Comparison of ENCODE assay signal across 9 cellular contexts in the genomic region with DNA sequence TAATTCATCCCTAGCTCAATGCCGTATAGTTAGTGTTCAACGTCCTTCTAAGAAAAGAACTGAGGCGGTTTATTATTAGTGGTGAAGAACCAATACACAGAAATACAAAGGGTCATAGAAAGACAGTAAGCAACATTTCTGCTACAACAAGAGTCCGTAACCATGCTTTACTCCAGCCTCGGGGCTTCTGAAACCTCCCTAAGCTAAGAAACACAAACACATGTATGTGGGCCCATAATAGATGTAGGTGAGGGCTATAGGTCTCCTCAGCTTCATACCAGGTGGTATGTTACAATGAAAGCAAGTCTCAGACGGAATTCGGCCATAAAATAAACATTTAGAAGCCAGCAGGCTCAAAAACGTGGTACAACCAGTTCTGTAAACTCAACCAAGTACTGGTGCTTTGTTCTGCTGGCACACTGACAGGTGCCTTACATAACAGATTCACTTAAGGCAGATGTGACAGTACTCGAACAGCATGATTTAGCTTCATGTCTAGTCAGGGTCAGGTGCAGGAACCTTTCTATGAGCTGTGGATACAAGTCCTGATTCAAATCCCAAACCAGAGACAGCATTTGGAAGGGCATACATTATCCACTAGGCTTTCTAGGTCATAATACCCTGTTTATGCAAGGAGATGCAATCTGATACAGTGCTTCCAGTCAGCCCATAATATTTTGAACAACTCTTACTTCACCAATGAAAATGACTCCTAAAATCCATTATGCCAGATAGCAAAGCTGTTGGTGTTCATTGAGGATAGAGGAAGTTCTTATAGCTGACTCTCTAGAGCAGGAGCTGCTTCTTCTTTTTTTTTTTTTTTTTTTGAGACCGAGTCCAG.
A peak's percentile ranks its signal among the peaks of the same experiment; 100 is the strongest.
DNase-seq lines count a peak whose midpoint lies in the region; ATAC-seq, FAIRE-seq and TF ChIP-seq lines count a peak whose summit lies in the region.
"Had no signal": no experiment of that assay in that cellular context is flagged by ENCODE, and none has a peak within 500 bp of the region (broad histone marks: within the 10 kb centered on the region; RNA-seq: fewer than 3 reads in every experiment).

No MANE protein-coding gene starts in this region.

- no peaks in the 10 kb centered on the region for H3K27me3 ChIP-seq in dorsolateral prefrontal cortex
- H3K27me3 ChIP-seq in neutrophil, result no peaks in the 10 kb centered on the region

- intact Hi-C loops in Calu3 (cut with micrococcal nuclease; ENCODE audit: unreplicated experiment), result no loop called here
- intact Hi-C loops in dorsolateral prefrontal cortex (cut with DNase I), result no loop called here

- H3K27me3 Mint-ChIP-seq in Calu3 (ENCODE audit: unreplicated experiment), result no peaks in the 10 kb centered on the region

- DNase-seq in Calu3 (no peak), NCI-H69 (lab: John Stamatoyannopoulos, UW) (peak; percentile 4), dorsolateral prefrontal cortex (peak in 1 of 10 donors; percentile 37), kidney glomerular epithelial cell (lab: John Stamatoyannopoulos, UW) (no peak), foreskin melanocyte (no peak), D721Med (ENCODE audit: insufficient read length, low spot score) (no peak)

- no peak for FAIRE-seq in D721Med (lab: Jason Lieb, UNC)

- H3K27ac ChIP-seq in dorsolateral prefrontal cortex (peak overlapping the region in 43 of 59 donors; percentile 1 to 78 (median 47)), neutrophil (peak overlapping the region; percentile 90)

- peaks cover 54 to 86% of the 10 kb centered on the region in 2 experiments for H3K4me1 ChIP-seq in neutrophil (ENCODE audit: control insufficient read depth in 1 of 2, insufficient read depth in 1 of 2, low read depth in 1 of 2, low read length in 1 of 2)

- H3K27ac Mint-ChIP-seq in Calu3 (ENCODE audit: unreplicated experiment), result peak overlapping the region; percentile 52
- H3K27ac Mint-ChIP-seq: T-helper 1 cell treated with Interleukin-12 subunit alpha and Interleukin-12 subunit beta and Interleukin-4 antibody, amounts not matched to agents 30 μg/mL and 1 μg/mL, for 36 hours had no signal

- H3K9me3 Mint-ChIP-seq in Calu3 (ENCODE audit: low read depth, unreplicated experiment), result peaks cover 3% of the 10 kb centered on the region

- H3K36me3 ChIP-seq in neutrophil, result no peaks in the 10 kb centered on the region

- CTCF ChIA-PET in Calu3 (lab: Charles Lee), result interaction anchor here (0.7 to 1.3 kb wide), 3 partner anchors 38 to 206 kb away, joined by 3 to 4 read pairs (median 3); no protein-coding TSS in a partner anchor

- H3K4me3 ChIP-seq in dorsolateral prefrontal cortex (peak overlapping the region in 2 of 59 donors; percentile 14 to 22), neutrophil (ENCODE audit: low read depth in 1 of 2, low read length in 1 of 2) (peak overlapping the region in 1 of 2 experiments; percentile 13)

- no peak overlapping the region for H3K4me3 Mint-ChIP-seq in Calu3 (ENCODE audit: low read depth, unreplicated experiment)
- H3K4me3 Mint-ChIP-seq: T-helper 1 cell treated with Interleukin-12 subunit alpha and Interleukin-12 subunit beta and Interleukin-4 antibody, amounts not matched to agents 30 μg/mL and 1 μg/mL, for 36 hours had no signal

- peaks cover 32% of the 10 kb centered on the region for H3K4me1 Mint-ChIP-seq in Calu3 (ENCODE audit: low read depth, unreplicated experiment)

- no peaks in the 10 kb centered on the region for H3K36me3 Mint-ChIP-seq in Calu3 (ENCODE audit: insufficient read depth, unreplicated experiment)

- TF ChIP-seq CTCF in Calu3 (IDR thresholded peaks at IDR 0.05; ENCODE audit: unreplicated experiment) (no peak), dorsolateral prefrontal cortex (IDR thresholded peaks at IDR 0.05 in 54 of 56, conservative IDR thresholded peaks at IDR 0.05 in 2 of 56; ENCODE audit: low read depth in 1 of 56, partially characterized antibody in 56 of 56) (no peak), neutrophil (IDR thresholded peaks at IDR 0.05) (no peak), D721Med (IDR thresholded peaks at IDR 0.05; ENCODE audit: insufficient read depth, missing control alignments) (no peak)

- no peaks in the 10 kb centered on the region for H3K9me3 ChIP-seq in neutrophil

- BruUV-seq in Calu3 (replicated peaks; lab: Mats Ljungman, UMichigan), result no TSS peak

- ATAC-seq in GM21381 (IDR thresholded peaks at IDR 0.05; ENCODE audit: unreplicated experiment), result no peak
